7 cellular contexts compared by ENCODE assay signal in genomic region chr11:101262258-101262657, GRCh38.
"Had no signal": no experiment of that assay in that cellular context is flagged by ENCODE, and none has a peak within 500 bp of the region (broad histone marks: within the 10 kb centered on the region; RNA-seq: fewer than 3 reads in every experiment).

No MANE protein-coding gene starts in this region.

- FAIRE-seq: HepG2, HTR-8/SVneo, K562 had no signal

- DNase-seq: IMR-90, KBM-7, KG1 had no signal

- H3K4me3 ChIP-seq: K562 had no signal

- H3K27ac ChIP-seq: HL-60 had no signal

- ATAC-seq: HepG2, K562 had no signal
